Comparison of ENCODE assay signal across 23 cellular contexts in genomic region chr6:38724343-38724742, GRCh38. TPM values are rescaled to one million over a fixed set of nuclear protein-coding genes. Genes with fewer than 3 reads are reported as not detected.
DNase-seq lines count a peak whose midpoint lies in the region; ATAC-seq, FAIRE-seq and TF ChIP-seq lines count a peak whose summit lies in the region.
"Had no signal": no experiment of that assay in that cellular context is flagged by ENCODE, and none has a peak within 500 bp of the region (broad histone marks: within the 10 kb centered on the region; RNA-seq: fewer than 3 reads in every experiment).

No MANE protein-coding gene starts in this region.

- H3K4me1 ChIP-seq in K562 (replicated peaks in 1 of 2; ENCODE audit: control insufficient read depth in 2 of 2, insufficient read depth in 2 of 2, low read length in 2 of 2) = peaks cover 0 to 8% of the 10 kb centered on the region in 2 experiments; a peak in 2 of 5 replicates
- no peaks in the 10 kb centered on the region for H3K4me1 ChIP-seq in CD8-positive, alpha-beta T cell (ENCODE audit: insufficient read depth, low read length)
- H3K4me1 ChIP-seq in endodermal cell (ENCODE audit: control insufficient read depth, insufficient read depth, low read length) = no peaks in the 10 kb centered on the region
- H3K4me1 ChIP-seq: A549 had no signal

- H2AFZ ChIP-seq in K562 (ENCODE audit: low read depth, low read length) = no peak overlapping the region
- H2AFZ ChIP-seq: GM23338 had no signal

- H3K27me3 ChIP-seq in K562 (ENCODE audit: control insufficient read depth in 2 of 2, insufficient read depth in 2 of 2, low read length in 2 of 2) = no peaks in the 10 kb centered on the region
- H3K27me3 ChIP-seq in CD8-positive, alpha-beta T cell (ENCODE audit: insufficient read depth, low read length) = no peaks in the 10 kb centered on the region
- no peaks in the 10 kb centered on the region for H3K27me3 ChIP-seq in endodermal cell (ENCODE audit: control insufficient read depth, insufficient read depth, low read length, poor library complexity, severe bottlenecking)

- no peak for DNase-seq in activated CD4-positive, alpha-beta T cell treated with anti-CD3 and anti-CD28 coated beads for 36 hours
- DNase-seq in activated CD4-positive, alpha-beta T cell treated with anti-CD3 and anti-CD28 coated beads for 48 hours = no peak
- no peak for DNase-seq in activated naive CD8-positive, alpha-beta T cell treated with anti-CD3 and anti-CD28 coated beads, Interleukin-2, amount 50 U/mL, for 24 hours
- DNase-seq in activated naive CD8-positive, alpha-beta T cell treated with anti-CD3 and anti-CD28 coated beads for 36 hours = no peak
- DNase-seq in K562 (ENCODE audit: extremely low read depth in 1 of 4, low spot score in 3 of 4) (no peak), endodermal cell (no peak)
- no peak for DNase-seq in stimulated activated effector memory CD8-positive, alpha-beta T cell treated with anti-CD3 and anti-CD28 coated beads, Interleukin-12 subunit alpha, Interleukin-12 subunit beta, amount 100 ng/mL, for 72 hours (ENCODE audit: low spot score in 2 of 2)
- DNase-seq in CD8-positive, alpha-beta T cell = no peak
- DNase-seq: AML-193; CD4-positive, alpha-beta T cell; DMS153; DMS79; GDM1; HCEC 1CT had no signal

- in situ Hi-C loops in K562 (cut with MboI) = no loop called here

- peaks cover 15% of the 10 kb centered on the region for H3K27me3 Mint-ChIP-seq in activated CD4-positive, alpha-beta T cell treated with anti-CD3 and anti-CD28 coated beads for 36 hours
- H3K27me3 Mint-ChIP-seq in activated naive CD8-positive, alpha-beta T cell treated with anti-CD3 and anti-CD28 coated beads, Interleukin-2, amount 50 U/mL, for 24 hours = peaks cover 18% of the 10 kb centered on the region
- H3K27me3 Mint-ChIP-seq in activated naive CD8-positive, alpha-beta T cell treated with anti-CD3 and anti-CD28 coated beads for 36 hours = peaks cover 24% of the 10 kb centered on the region
- peaks cover 20% of the 10 kb centered on the region for H3K27me3 Mint-ChIP-seq in CD8-positive, alpha-beta T cell (ENCODE audit: low read depth)
- H3K27me3 Mint-ChIP-seq in endodermal cell (ENCODE audit: insufficient read depth) = no peaks in the 10 kb centered on the region

- H3K27ac Mint-ChIP-seq in activated CD4-positive, alpha-beta T cell treated with anti-CD3 and anti-CD28 coated beads for 36 hours = no peak overlapping the region
- no peak overlapping the region for H3K27ac Mint-ChIP-seq in activated naive CD8-positive, alpha-beta T cell treated with anti-CD3 and anti-CD28 coated beads, Interleukin-2, amount 50 U/mL, for 24 hours
- no peak overlapping the region for H3K27ac Mint-ChIP-seq in activated naive CD8-positive, alpha-beta T cell treated with anti-CD3 and anti-CD28 coated beads for 36 hours
- H3K27ac Mint-ChIP-seq in stimulated activated effector memory CD8-positive, alpha-beta T cell treated with anti-CD3 and anti-CD28 coated beads, Interleukin-12 subunit alpha, Interleukin-12 subunit beta, amount 100 ng/mL, for 72 hours = no peak overlapping the region
- no peak overlapping the region for H3K27ac Mint-ChIP-seq in CD8-positive, alpha-beta T cell
- H3K27ac Mint-ChIP-seq in endodermal cell = no peak overlapping the region
- H3K27ac Mint-ChIP-seq: CD4-positive, alpha-beta T cell; GM23338 had no signal

- FAIRE-seq in K562 (lab: Jason Lieb, UNC) = no peak
- FAIRE-seq: A549, GM12892, GM18507, H54 had no signal

- intact Hi-C loops in activated CD4-positive, alpha-beta T cell treated with anti-CD3 and anti-CD28 coated beads for 36 hours (cut with DNase I, micrococcal nuclease) = no loop called here
- intact Hi-C loops in K562 (cut with micrococcal nuclease) = no loop called here
- intact Hi-C loops in CD8-positive, alpha-beta T cell (cut with DNase I, micrococcal nuclease) = no loop called here

- no peak overlapping the region for H3K9ac ChIP-seq in K562 (ENCODE audit: insufficient read depth in 1 of 2, low read depth in 2 of 2, low read length in 2 of 2)
- no peak overlapping the region for H3K9ac ChIP-seq in endodermal cell (ENCODE audit: extremely low read depth, low read length, poor library complexity, severe bottlenecking)

- peak overlapping the region; percentile 9; the same call in 1 of the 2 replicates for H3K4me3 ChIP-seq in K562
- H3K4me3 ChIP-seq in CD8-positive, alpha-beta T cell (ENCODE audit: low read depth, low read length) = no peak overlapping the region
- no peak overlapping the region for H3K4me3 ChIP-seq in endodermal cell (ENCODE audit: low read length)
- H3K4me3 ChIP-seq: A549, GM23338 had no signal

- TF ChIP-seq POLR2A in K562 (conservative IDR thresholded peaks at IDR 0.05) = no peak

- ATAC-seq in activated CD4-positive, alpha-beta T cell treated with anti-CD3 and anti-CD28 coated beads for 36 hours = peak; percentile 6
- peak; percentile 43 for ATAC-seq in activated naive CD8-positive, alpha-beta T cell treated with anti-CD3 and anti-CD28 coated beads, Interleukin-2, amount 50 U/mL, for 24 hours
- no peak for ATAC-seq in K562
- peak; percentile 49 for ATAC-seq in stimulated activated effector memory CD8-positive, alpha-beta T cell treated with anti-CD3 and anti-CD28 coated beads, Interleukin-12 subunit alpha, Interleukin-12 subunit beta, amount 100 ng/mL, for 72 hours
- no peak for ATAC-seq in CD8-positive, alpha-beta T cell
- ATAC-seq: A549, GM23338 had no signal

- TF ChIP-seq EP300 in K562 (IDR thresholded peaks at IDR 0.05; ENCODE audit: low read length) = no peak

- H3K9me3 ChIP-seq in K562 (replicated peaks; ENCODE audit: control insufficient read depth, insufficient read depth, low read depth, low read length) = no peaks in the 10 kb centered on the region
- no peaks in the 10 kb centered on the region for H3K9me3 ChIP-seq in CD8-positive, alpha-beta T cell (ENCODE audit: low read length)
- H3K9me3 ChIP-seq in endodermal cell (ENCODE audit: control insufficient read depth, low read length) = peaks cover 20% of the 10 kb centered on the region
- H3K9me3 ChIP-seq: A549 had no signal

- TF ChIP-seq CTCF in K562 (IDR thresholded peaks at IDR 0.05 in 2 of 3, conservative IDR thresholded peaks at IDR 0.05 in 1 of 3; ENCODE audit: insufficient read depth in 2 of 3, low read depth in 1 of 3, low read length in 3 of 3) (no peak), endodermal cell (conservative IDR thresholded peaks at IDR 0.05) (no peak)
- TF ChIP-seq CTCF in CD8-positive, alpha-beta T cell (IDR thresholded peaks at IDR 0.05) = no peak

- H3K9me3 Mint-ChIP-seq in activated CD4-positive, alpha-beta T cell treated with anti-CD3 and anti-CD28 coated beads for 36 hours (ENCODE audit: low read depth) = peaks cover 2% of the 10 kb centered on the region
- peaks cover 7% of the 10 kb centered on the region for H3K9me3 Mint-ChIP-seq in activated naive CD8-positive, alpha-beta T cell treated with anti-CD3 and anti-CD28 coated beads, Interleukin-2, amount 50 U/mL, for 24 hours
- H3K9me3 Mint-ChIP-seq in activated naive CD8-positive, alpha-beta T cell treated with anti-CD3 and anti-CD28 coated beads for 36 hours = peaks cover 2% of the 10 kb centered on the region
- H3K9me3 Mint-ChIP-seq in stimulated activated effector memory CD8-positive, alpha-beta T cell treated with anti-CD3 and anti-CD28 coated beads, Interleukin-12 subunit alpha, Interleukin-12 subunit beta, amount 100 ng/mL, for 72 hours = peaks cover 3% of the 10 kb centered on the region
- H3K9me3 Mint-ChIP-seq in CD8-positive, alpha-beta T cell = peaks cover 6% of the 10 kb centered on the region
- H3K9me3 Mint-ChIP-seq in endodermal cell = peaks cover 19% of the 10 kb centered on the region
- H3K9me3 Mint-ChIP-seq: CD4-positive, alpha-beta T cell had no signal

- H3K36me3 ChIP-seq in K562 (ENCODE audit: control insufficient read depth, insufficient read depth, low read length) = no peaks in the 10 kb centered on the region; the same call in 2 of the 3 replicates
- H3K36me3 ChIP-seq in CD8-positive, alpha-beta T cell (ENCODE audit: insufficient read depth, low read length) = no peaks in the 10 kb centered on the region
- H3K36me3 ChIP-seq in endodermal cell (ENCODE audit: control insufficient read depth, insufficient read depth, low read length) = no peaks in the 10 kb centered on the region

- WGBS in K562 (ENCODE audit: insufficient coverage, low coverage, missing lambda C conversion rate) = 44% methylated on average over 5 of the region's 5 CpGs
- WGBS in endodermal cell (ENCODE audit: insufficient coverage in 1 of 2, insufficient read length in 1 of 2), 2 experiments = 80% methylated on average over 5 of the region's 5 CpGs; no CpG with 5 or more reads in 1 of the 2 experiments

- H3K36me3 Mint-ChIP-seq in activated CD4-positive, alpha-beta T cell treated with anti-CD3 and anti-CD28 coated beads for 36 hours (ENCODE audit: low read depth) = no peaks in the 10 kb centered on the region
- no peaks in the 10 kb centered on the region for H3K36me3 Mint-ChIP-seq in activated naive CD8-positive, alpha-beta T cell treated with anti-CD3 and anti-CD28 coated beads, Interleukin-2, amount 50 U/mL, for 24 hours (ENCODE audit: low read depth)
- peaks cover under 1% of the 10 kb centered on the region for H3K36me3 Mint-ChIP-seq in activated naive CD8-positive, alpha-beta T cell treated with anti-CD3 and anti-CD28 coated beads for 36 hours
- no peaks in the 10 kb centered on the region for H3K36me3 Mint-ChIP-seq in stimulated activated effector memory CD8-positive, alpha-beta T cell treated with anti-CD3 and anti-CD28 coated beads, Interleukin-12 subunit alpha, Interleukin-12 subunit beta, amount 100 ng/mL, for 72 hours
- no peaks in the 10 kb centered on the region for H3K36me3 Mint-ChIP-seq in CD8-positive, alpha-beta T cell
- peaks cover 2% of the 10 kb centered on the region for H3K36me3 Mint-ChIP-seq in endodermal cell (ENCODE audit: low read depth)

- H3K9me1 ChIP-seq in K562 (ENCODE audit: control insufficient read depth, insufficient read depth, low read length) = no peaks in the 10 kb centered on the region

- POLR2A ChIA-PET in activated CD4-positive, alpha-beta T cell treated with anti-CD3 and anti-CD28 coated beads for 36 hours (lab: Charles Lee) = no interaction called here
- POLR2A ChIA-PET in K562 (lab: Yijun Ruan, JAX) = interaction anchor here (1.0 to 2.4 kb wide), 3 partner anchors 10 to 33 kb away, joined by 4 to 12 read pairs (median 5); partner anchors contain the start of genes DNAH8 and GLO1
- POLR2A ChIA-PET in CD8-positive, alpha-beta T cell (lab: Charles Lee) = no interaction called here

- H3K79me2 ChIP-seq in K562 (ENCODE audit: control insufficient read depth, insufficient read depth, low read length) = peaks cover 24% of the 10 kb centered on the region

- no peak overlapping the region for H3K4me3 Mint-ChIP-seq in activated CD4-positive, alpha-beta T cell treated with anti-CD3 and anti-CD28 coated beads for 36 hours
- H3K4me3 Mint-ChIP-seq in activated naive CD8-positive, alpha-beta T cell treated with anti-CD3 and anti-CD28 coated beads, Interleukin-2, amount 50 U/mL, for 24 hours = no peak overlapping the region
- H3K4me3 Mint-ChIP-seq in activated naive CD8-positive, alpha-beta T cell treated with anti-CD3 and anti-CD28 coated beads for 36 hours = no peak overlapping the region
- H3K4me3 Mint-ChIP-seq in stimulated activated effector memory CD8-positive, alpha-beta T cell treated with anti-CD3 and anti-CD28 coated beads, Interleukin-12 subunit alpha, Interleukin-12 subunit beta, amount 100 ng/mL, for 72 hours = no peak overlapping the region
- H3K4me3 Mint-ChIP-seq in CD8-positive, alpha-beta T cell = no peak overlapping the region
- no peak overlapping the region for H3K4me3 Mint-ChIP-seq in endodermal cell
- H3K4me3 Mint-ChIP-seq: CD4-positive, alpha-beta T cell; GM23338 had no signal

- no TSS peak for BruUV-seq in K562 (replicated peaks; lab: Mats Ljungman, UMichigan)

- no peaks in the 10 kb centered on the region for H4K20me1 ChIP-seq in K562 (replicated peaks; ENCODE audit: control insufficient read depth, insufficient read depth, low read length)

- H3K4me1 Mint-ChIP-seq in activated CD4-positive, alpha-beta T cell treated with anti-CD3 and anti-CD28 coated beads for 36 hours = peaks cover 10% of the 10 kb centered on the region
- H3K4me1 Mint-ChIP-seq in activated naive CD8-positive, alpha-beta T cell treated with anti-CD3 and anti-CD28 coated beads, Interleukin-2, amount 50 U/mL, for 24 hours = peaks cover 11% of the 10 kb centered on the region
- peaks cover 13% of the 10 kb centered on the region for H3K4me1 Mint-ChIP-seq in activated naive CD8-positive, alpha-beta T cell treated with anti-CD3 and anti-CD28 coated beads for 36 hours
- H3K4me1 Mint-ChIP-seq in stimulated activated effector memory CD8-positive, alpha-beta T cell treated with anti-CD3 and anti-CD28 coated beads, Interleukin-12 subunit alpha, Interleukin-12 subunit beta, amount 100 ng/mL, for 72 hours = peaks cover 16% of the 10 kb centered on the region
- H3K4me1 Mint-ChIP-seq in CD8-positive, alpha-beta T cell (ENCODE audit: low read depth) = no peaks in the 10 kb centered on the region
- H3K4me1 Mint-ChIP-seq in endodermal cell = peaks cover 5% of the 10 kb centered on the region

- H3K27ac ChIP-seq in K562 (ENCODE audit: extremely low read depth, low read depth, low read length) (no peak overlapping the region), endodermal cell (ENCODE audit: low read depth, low read length) (no peak overlapping the region)
- no peak overlapping the region for H3K27ac ChIP-seq in CD8-positive, alpha-beta T cell (ENCODE audit: low read depth, low read length)
- H3K27ac ChIP-seq: 22Rv1, A549, C4-2B had no signal

- TF ChIP-seq RAD21 in K562 (CRISPR knock-in tag; conservative IDR thresholded peaks at IDR 0.05 in 1 of 2, IDR thresholded peaks at IDR 0.05 in 1 of 2) = no peak

- CTCF ChIA-PET in activated CD4-positive, alpha-beta T cell treated with anti-CD3 and anti-CD28 coated beads for 36 hours (lab: Charles Lee) = interaction anchor here (0.6 to 1.5 kb wide), 2 partner anchors 29 to 152 kb away, joined by 3 to 4 read pairs; no protein-coding TSS in a partner anchor
- CTCF ChIA-PET in K562 (lab: Yijun Ruan, JAX; ENCODE audit: low intra/inter-chr PET ratio) = no interaction called here
- CTCF ChIA-PET in CD8-positive, alpha-beta T cell (lab: Charles Lee) = no interaction called here

- peak overlapping the region; percentile 50 for H3K4me2 ChIP-seq in K562 (ENCODE audit: insufficient read depth, low read length)
- H3K4me2 ChIP-seq: A549, GM23338 had no signal

RNA-seq across cellular contexts. Expression of gene DNAH8, which starts 9.2 kb away (rescaled TPM):
- total RNA-seq in activated CD4-positive, alpha-beta T cell treated with anti-CD3 and anti-CD28 coated beads for 36 hours = under 1 TPM in 1 of 2 experiments, not detected in 1; 0.02 TPM
- total RNA-seq in activated naive CD8-positive, alpha-beta T cell treated with anti-CD3 and anti-CD28 coated beads for 36 hours = under 1 TPM in 1 of 2 experiments, not detected in 1; 0.08 TPM
- total RNA-seq in K562 (2011; cell fraction: chromatin; rRNA removed; ENCODE audit: low replicate concordance) = 34.0 and 46.0 TPM in 2 replicates
- 2.8 and 5.4 TPM in 2 replicates for total RNA-seq in K562 (2011; cell fraction: nucleolus; rRNA removed)
- total RNA-seq in K562 (2011; cell fraction: nucleoplasm; rRNA removed) = 5.0 and 10.5 TPM in 2 replicates
- total RNA-seq in K562 (2014; rRNA removed) (1.3 and 1.4 TPM in 2 replicates), K562 (2014; rRNA removed; fragmentation: Illumina TruSeq; extraction: Trizol) (3.9 and 4.2 TPM in 2 replicates), K562 (2015; rRNA removed; fragmentation: Illumina TruSeq; extraction: Trizol) (2.7 and 3.0 TPM in 2 replicates), K562 (2021) (2.8 and 2.9 TPM in 2 replicates), endodermal cell (not detected)
- polyA plus RNA-seq in K562 (2011; rRNA removed) (4.2 and 6.8 TPM in 2 replicates), K562 (2014; fragmentation: Illumina TruSeq; extraction: Trizol) (1.9 and 2.2 TPM in 2 replicates), K562 (2014; fragmentation: Nextera tagmentation; extraction: Ambion mirVana) (1 to 10 TPM; 1.2 to 1.3 TPM), K562 (2014; rRNA removed) (2.5 and 4.0 TPM in 2 replicates)
- 0.49 and 2.6 TPM in 2 replicates for polyA plus RNA-seq in K562 (2011; cell fraction: cytosol; rRNA removed)
- polyA plus RNA-seq in K562 (2011; cell fraction: nucleus; rRNA removed) = 13.0 and 21.6 TPM in 2 replicates
- 2.2 and 3.1 TPM in 2 replicates for polyA plus RNA-seq in K562 (2012)
- 12.4 and 32.0 TPM in 2 replicates for polyA minus RNA-seq in K562 (2011; rRNA and poly(A)+ RNA removed)
- polyA minus RNA-seq in K562 (2011; cell fraction: cytosol; rRNA and poly(A)+ RNA removed) = 1.4 and 2.3 TPM in 2 replicates
- polyA minus RNA-seq in K562 (2011; cell fraction: nucleus; rRNA and poly(A)+ RNA removed) = 7.8 and 27.9 TPM in 2 replicates
- total RNA-seq in CD8-positive, alpha-beta T cell = not detected
- 0.04 TPM for polyA plus RNA-seq in endodermal cell (2013, experiment 1 of 2)
- polyA plus RNA-seq in endodermal cell (2013, experiment 2 of 2) = not detected
- total RNA-seq: GM23338, HT-29 had no signal
- polyA plus RNA-seq: A549, BJ had no signal

RNA-seq across cellular contexts. Expression of gene GLO1, which starts 21.4 kb away (rescaled TPM):
- total RNA-seq in activated CD4-positive, alpha-beta T cell treated with anti-CD3 and anti-CD28 coated beads for 36 hours = 100 to 1,000 TPM; 150 to 152 TPM
- 100 to 1,000 TPM; 163 to 168 TPM for total RNA-seq in activated naive CD8-positive, alpha-beta T cell treated with anti-CD3 and anti-CD28 coated beads for 36 hours
- total RNA-seq in K562 (2011; cell fraction: chromatin; rRNA removed; ENCODE audit: low replicate concordance) = 16.7 and 46.2 TPM in 2 replicates
- total RNA-seq in K562 (2011; cell fraction: nucleolus; rRNA removed) = 17.6 and 18.0 TPM in 2 replicates
- 33.9 and 56.4 TPM in 2 replicates for total RNA-seq in K562 (2011; cell fraction: nucleoplasm; rRNA removed)
- total RNA-seq in K562 (2014; rRNA removed) (185 and 193 TPM in 2 replicates), K562 (2014; rRNA removed; fragmentation: Illumina TruSeq; extraction: Trizol) (268 and 311 TPM in 2 replicates), K562 (2015; rRNA removed; fragmentation: Illumina TruSeq; extraction: Trizol) (234 and 252 TPM in 2 replicates), K562 (2021) (171 and 173 TPM in 2 replicates), endodermal cell (100 to 1,000 TPM; 144 to 177 TPM)
- polyA plus RNA-seq in K562 (2011; rRNA removed) (253 and 331 TPM in 2 replicates), K562 (2014; fragmentation: Illumina TruSeq; extraction: Trizol) (239 and 261 TPM in 2 replicates), K562 (2014; fragmentation: Nextera tagmentation; extraction: Ambion mirVana) (100 to 1,000 TPM; 155 to 203 TPM), K562 (2014; rRNA removed) (201 and 204 TPM in 2 replicates)
- polyA plus RNA-seq in K562 (2011; cell fraction: cytosol; rRNA removed) = 80.9 and 156 TPM in 2 replicates
- polyA plus RNA-seq in K562 (2011; cell fraction: nucleus; rRNA removed) = 32.5 and 59.8 TPM in 2 replicates
- polyA plus RNA-seq in K562 (2012) = 153 and 176 TPM in 2 replicates
- 172 and 181 TPM in 2 replicates for polyA minus RNA-seq in K562 (2011; rRNA and poly(A)+ RNA removed)
- 71.5 and 91.3 TPM in 2 replicates for polyA minus RNA-seq in K562 (2011; cell fraction: cytosol; rRNA and poly(A)+ RNA removed)
- polyA minus RNA-seq in K562 (2011; cell fraction: nucleus; rRNA and poly(A)+ RNA removed) = 11.7 and 30.0 TPM in 2 replicates
- 10 to 100 TPM; 23.1 to 23.9 TPM for total RNA-seq in CD8-positive, alpha-beta T cell
- 197 TPM for polyA plus RNA-seq in endodermal cell (2013, experiment 1 of 2)
- 193 TPM for polyA plus RNA-seq in endodermal cell (2013, experiment 2 of 2)

Comparison
In these comparisons a context has a peak if more than half of its experiments do, and no peak if none do; other contexts are left out.
1. ATAC-seq: peak in activated CD4-positive, alpha-beta T cell treated with anti-CD3 and anti-CD28 coated beads for 36 hours (single experiment), activated naive CD8-positive, alpha-beta T cell treated with anti-CD3 and anti-CD28 coated beads, Interleukin-2, amount 50 U/mL, for 24 hours (single experiment) and stimulated activated effector memory CD8-positive, alpha-beta T cell treated with anti-CD3 and anti-CD28 coated beads, Interleukin-12 subunit alpha, Interleukin-12 subunit beta, amount 100 ng/mL, for 72 hours (single experiment); none in K562 (single experiment) and CD8-positive, alpha-beta T cell (single experiment).